In the genomic region with DNA sequence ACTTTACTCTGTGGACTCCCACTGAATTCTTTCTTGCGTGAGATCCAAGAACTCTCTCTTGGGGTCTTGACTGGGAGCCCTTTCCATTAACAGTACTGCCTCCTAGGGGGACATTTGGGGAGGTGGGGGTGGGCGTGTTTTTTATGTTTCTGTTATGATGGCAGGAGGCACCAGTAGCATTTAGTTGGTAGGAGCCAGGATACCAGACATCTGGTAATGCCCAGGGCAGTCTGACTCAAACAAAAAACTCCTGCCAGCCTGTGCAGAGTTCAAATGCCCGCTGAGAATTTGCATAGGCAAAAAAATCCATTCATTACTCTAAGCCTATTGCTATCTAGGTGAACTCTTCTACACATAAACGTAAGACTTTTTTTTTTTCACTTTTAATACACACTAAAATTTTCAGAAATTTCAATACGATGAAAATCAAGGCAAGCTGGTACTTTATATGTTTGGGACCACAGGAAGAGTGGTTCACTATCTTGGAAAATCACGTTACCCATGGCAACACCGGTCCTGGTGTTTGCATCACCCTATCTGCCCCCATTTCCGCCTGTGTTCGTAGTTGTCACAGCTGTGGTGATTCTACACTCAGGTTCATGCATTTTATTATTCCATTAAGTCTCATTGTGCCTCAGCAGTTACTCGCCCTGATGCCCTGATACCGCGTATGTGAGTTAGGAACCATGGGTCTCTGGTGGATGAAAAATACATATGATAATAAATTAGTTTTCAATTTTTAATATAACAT, we compare ENCODE assay signal across 14 cellular contexts.
DNase-seq lines count a peak whose midpoint lies in the region; ATAC-seq, FAIRE-seq and TF ChIP-seq lines count a peak whose summit lies in the region.
"Had no signal": no experiment of that assay in that cellular context is flagged by ENCODE, and none has a peak within 500 bp of the region (broad histone marks: within the 10 kb centered on the region; RNA-seq: fewer than 3 reads in every experiment).

No MANE protein-coding gene starts in this region.

- peak; percentile 37 for DNase-seq in Daoy (ENCODE audit: low read depth)
- no peak for DNase-seq in activated CD8-positive, alpha-beta T cell treated with anti-CD3 and anti-CD28 coated beads, Interleukin-2, amount 10 ng/mL, durations not matched to agents 7 days and 5 days
- no peak for DNase-seq in keratinocyte (ENCODE audit: low read depth, low spot score)
- DNase-seq in hepatic stellate cell (ENCODE audit: low spot score): no peak
- DNase-seq in activated gamma-delta T cell (lab: John Stamatoyannopoulos, UW): no peak
- no peak for DNase-seq in NCI-H146 treated with DMSO at 0.1 percent for 48 hours (lab: John Stamatoyannopoulos, UW; ENCODE audit: unreplicated experiment)
- DNase-seq: cerebellar nuclear complex, hippocampal formation, NCI-H1436 treated with DMSO at 0.1 percent for 48 hours, NCI-H524 treated with DMSO at 0.1 percent for 48 hours, testis had no signal

- H3K4me1 ChIP-seq in Loucy (ENCODE audit: insufficient read depth, low read length, poor library complexity, severe bottlenecking) (peaks cover 31% of the 10 kb centered on the region), keratinocyte (ENCODE audit: control insufficient read depth, extremely low read depth, insufficient read depth, low read length) (no peaks in the 10 kb centered on the region)
- H3K4me1 ChIP-seq: neural progenitor cell, testis had no signal

- TF ChIP-seq CTCF in Loucy (conservative IDR thresholded peaks at IDR 0.05; ENCODE audit: low read length): peak; percentile 33
- no peak for TF ChIP-seq CTCF in keratinocyte (optimal IDR thresholded peaks at IDR 0.05 in 1 of 3, IDR thresholded peaks at IDR 0.05 in 1 of 3, conservative IDR thresholded peaks at IDR 0.05 in 1 of 3; ENCODE audit: extremely low read depth in 1 of 3, insufficient read depth in 2 of 3, low read length in 3 of 3)

- H3K27ac Mint-ChIP-seq in activated CD8-positive, alpha-beta T cell treated with anti-CD3 and anti-CD28 coated beads, Interleukin-2, amount 10 ng/mL, durations not matched to agents 7 days and 5 days: peak overlapping the region; percentile 71
- H3K27ac Mint-ChIP-seq: neural progenitor cell had no signal

- peaks cover 3% of the 10 kb centered on the region for H3K9me3 Mint-ChIP-seq in activated CD8-positive, alpha-beta T cell treated with anti-CD3 and anti-CD28 coated beads, Interleukin-2, amount 10 ng/mL, durations not matched to agents 7 days and 5 days (ENCODE audit: insufficient read depth)
- H3K9me3 Mint-ChIP-seq: neural progenitor cell had no signal

- peaks cover 14% of the 10 kb centered on the region for H3K27me3 Mint-ChIP-seq in activated CD8-positive, alpha-beta T cell treated with anti-CD3 and anti-CD28 coated beads, Interleukin-2, amount 10 ng/mL, durations not matched to agents 7 days and 5 days (ENCODE audit: low read depth)

- H3K27me3 ChIP-seq in Loucy (ENCODE audit: insufficient read depth, low read length, poor library complexity, severe bottlenecking): no peaks in the 10 kb centered on the region
- no peaks in the 10 kb centered on the region for H3K27me3 ChIP-seq in keratinocyte (ENCODE audit: control insufficient read depth, extremely low read depth, insufficient read depth, low read length)
- H3K27me3 ChIP-seq: neural progenitor cell, testis had no signal

- H3K79me2 ChIP-seq in Loucy (ENCODE audit: insufficient read depth, low read length) (no peaks in the 10 kb centered on the region), keratinocyte (ENCODE audit: control insufficient read depth, insufficient read depth, low read length) (no peaks in the 10 kb centered on the region)

- no peaks in the 10 kb centered on the region for H3K9me3 ChIP-seq in Loucy (ENCODE audit: insufficient read depth, low read depth, low read length)
- no peaks in the 10 kb centered on the region for H3K9me3 ChIP-seq in keratinocyte (ENCODE audit: control insufficient read depth, low read depth, low read length)
- H3K9me3 ChIP-seq: testis had no signal

- FAIRE-seq in keratinocyte (lab: Jason Lieb, UNC): no peak
- FAIRE-seq: TTC549 had no signal

- no peaks in the 10 kb centered on the region for H3F3A ChIP-seq in Loucy (ENCODE audit: low read depth)

- H3K9me1 ChIP-seq in keratinocyte (ENCODE audit: control insufficient read depth, extremely low read depth, insufficient read depth, low read length): no peaks in the 10 kb centered on the region

- H3K36me3 Mint-ChIP-seq in activated CD8-positive, alpha-beta T cell treated with anti-CD3 and anti-CD28 coated beads, Interleukin-2, amount 10 ng/mL, durations not matched to agents 7 days and 5 days (ENCODE audit: low read depth): no peaks in the 10 kb centered on the region
- H3K36me3 Mint-ChIP-seq: neural progenitor cell had no signal

- no peaks in the 10 kb centered on the region for H3K9me2 ChIP-seq in Loucy (replicated peaks; ENCODE audit: low read depth, low read length)

- H3K36me3 ChIP-seq in Loucy (ENCODE audit: insufficient read depth, low read length): no peaks in the 10 kb centered on the region
- H3K36me3 ChIP-seq in keratinocyte (ENCODE audit: control insufficient read depth in 2 of 2, extremely low read depth in 1 of 2, insufficient read depth in 2 of 2, low read length in 2 of 2): no peaks in the 10 kb centered on the region
- H3K36me3 ChIP-seq: neural progenitor cell had no signal

- H2AFZ ChIP-seq in Loucy (ENCODE audit: low read length) (0 out of 2 replicates have a peak overlapping the region, but pooled peaks have one; percentile 22), keratinocyte (ENCODE audit: control insufficient read depth, low read length) (no peak overlapping the region)
- H2AFZ ChIP-seq: neural progenitor cell had no signal

- no peak overlapping the region for H3K4me3 Mint-ChIP-seq in activated CD8-positive, alpha-beta T cell treated with anti-CD3 and anti-CD28 coated beads, Interleukin-2, amount 10 ng/mL, durations not matched to agents 7 days and 5 days
- H3K4me3 Mint-ChIP-seq: neural progenitor cell had no signal

- POLR2A ChIA-PET in activated CD8-positive, alpha-beta T cell treated with anti-CD3 and anti-CD28 coated beads, Interleukin-2, amount 10 ng/mL, durations not matched to agents 7 days and 5 days (lab: Charles Lee): no interaction called here

- dilution Hi-C loops in keratinocyte (cut with MboI; ENCODE audit: extremely low pct_ligation_motif_present, low sequenced_read_pairs): no loop called here

- H4K20me1 ChIP-seq in Loucy (ENCODE audit: insufficient read depth, low read length, poor library complexity, severe bottlenecking) (no peaks in the 10 kb centered on the region), keratinocyte (ENCODE audit: control insufficient read depth, extremely low read depth, insufficient read depth, low read length) (no peaks in the 10 kb centered on the region)

- no peak overlapping the region for H3K27ac ChIP-seq in keratinocyte (ENCODE audit: control insufficient read depth, insufficient read depth, low read length)
- H3K27ac ChIP-seq: neural progenitor cell, testis had no signal

- peak overlapping the region; percentile 53 for H3K4me3 ChIP-seq in Loucy (ENCODE audit: low read length, poor library complexity, severe bottlenecking)
- no peak overlapping the region for H3K4me3 ChIP-seq in keratinocyte (ENCODE audit: control insufficient read depth in 2 of 3, extremely low read depth in 1 of 3, insufficient read depth in 2 of 3, low read depth in 1 of 3, low read length in 3 of 3)
- H3K4me3 ChIP-seq: neural progenitor cell, testis had no signal

- H3K4me1 Mint-ChIP-seq in activated CD8-positive, alpha-beta T cell treated with anti-CD3 and anti-CD28 coated beads, Interleukin-2, amount 10 ng/mL, durations not matched to agents 7 days and 5 days (ENCODE audit: low read depth): peaks cover 10% of the 10 kb centered on the region

- H3K9ac ChIP-seq in Loucy (ENCODE audit: low read depth, low read length, poor library complexity, severe bottlenecking): peak overlapping the region; percentile 61
- no peak overlapping the region for H3K9ac ChIP-seq in keratinocyte (ENCODE audit: control insufficient read depth, extremely low read depth, insufficient read depth, low read length)
- H3K9ac ChIP-seq: neural progenitor cell had no signal

- CTCF ChIA-PET in activated CD8-positive, alpha-beta T cell treated with anti-CD3 and anti-CD28 coated beads, Interleukin-2, amount 10 ng/mL, durations not matched to agents 7 days and 5 days (lab: Charles Lee): no interaction called here

- peak; percentile 24 for ATAC-seq in activated CD8-positive, alpha-beta T cell treated with anti-CD3 and anti-CD28 coated beads, Interleukin-2, amount 10 ng/mL, durations not matched to agents 7 days and 5 days

- peak overlapping the region; percentile 69 for H3K4me2 ChIP-seq in Loucy (ENCODE audit: low read depth, low read length, poor library complexity, severe bottlenecking)
- peak overlapping the region; percentile 6 for H3K4me2 ChIP-seq in keratinocyte (ENCODE audit: control insufficient read depth, extremely low read depth, insufficient read depth, low read depth, low read length)
- H3K4me2 ChIP-seq: neural progenitor cell had no signal
